ENCODE assay signal across 8 cellular contexts in the genomic region with DNA sequence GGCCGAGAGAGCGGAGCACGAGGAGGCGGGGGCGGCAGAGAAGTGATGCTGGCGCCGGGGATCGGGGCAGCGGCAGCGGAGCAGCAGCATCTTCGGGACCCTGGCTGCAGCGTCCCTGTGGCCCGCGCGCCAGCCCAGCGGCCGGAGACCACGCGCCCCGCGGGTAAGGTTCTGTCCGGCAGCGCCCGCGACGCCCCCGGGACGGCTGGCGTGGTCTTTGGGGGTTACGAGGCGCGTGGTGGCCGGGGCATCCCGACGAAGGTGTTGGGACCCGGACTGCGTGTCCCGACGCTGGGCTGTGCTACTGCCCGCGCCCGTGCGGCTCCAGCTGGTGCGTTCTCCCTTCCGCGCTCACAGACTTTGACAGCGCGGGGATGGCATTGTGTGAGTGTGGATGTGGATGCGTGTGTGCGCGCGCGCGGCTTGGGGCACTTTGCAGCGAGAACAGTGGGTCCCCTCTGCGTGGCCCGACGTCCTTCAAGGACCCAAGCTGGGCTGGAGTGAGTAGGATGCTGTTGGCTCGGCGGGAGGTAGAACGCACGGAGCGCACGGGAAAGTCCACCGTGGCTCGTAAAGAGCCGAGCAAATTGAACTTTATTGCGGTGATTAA. TPM values are rescaled to one million over a fixed set of nuclear protein-coding genes. Genes with fewer than 3 reads are reported as not detected.
DNase-seq lines count a peak whose midpoint lies in the region; ATAC-seq and TF ChIP-seq lines count a peak whose summit lies in the region.

No MANE protein-coding gene starts in this region.

- peaks cover 42% of the 10 kb centered on the region for H3K27me3 Mint-ChIP-seq in activated naive CD8-positive, alpha-beta T cell treated with anti-CD3 and anti-CD28 coated beads, Interleukin-2, amount 10 ng/mL, durations not matched to agents 7 days and 5 days

- intact Hi-C loops in prostate gland (cut with DNase I) (loop anchor here (5.0 kb wide), 1 partner anchor 824 kb away; no protein-coding TSS in a partner anchor), OCI-LY7 (cut with micrococcal nuclease; ENCODE audit: unreplicated experiment) (no loop called here)

- H3K4me1 Mint-ChIP-seq in activated naive CD8-positive, alpha-beta T cell treated with anti-CD3 and anti-CD28 coated beads, Interleukin-2, amount 10 ng/mL, durations not matched to agents 7 days and 5 days, result peaks cover 11% of the 10 kb centered on the region

- H3K9me2 ChIP-seq in OCI-LY7 (ENCODE audit: insufficient read depth, low read length), result no peaks in the 10 kb centered on the region

- no TSS peak for BruUV-seq in OCI-LY7 (replicated peaks; lab: Mats Ljungman, UMichigan)

- peak; percentile 69 for DNase-seq in D341Med (ENCODE audit: low spot score)
- peak; percentile 20 for DNase-seq in GM20000 (ENCODE audit: low spot score)
- peak; percentile 48 for DNase-seq in HuH-7 (ENCODE audit: low spot score)
- no peak for DNase-seq in activated naive CD8-positive, alpha-beta T cell treated with anti-CD3 and anti-CD28 coated beads, Interleukin-2, amount 10 ng/mL, durations not matched to agents 7 days and 5 days
- DNase-seq in right atrium auricular region (ENCODE audit: low spot score), result no peak
- peak; percentile 5 for DNase-seq in prostate gland (ENCODE audit: low spot score)
- DNase-seq in OCI-LY7 (ENCODE audit: low spot score), result no peak

- TF ChIP-seq POLR2A in prostate gland (IDR thresholded peaks at IDR 0.05), result no peak

- under 1% methylated on average over 32 of the region's 68 CpGs for WGBS in prostate gland

- H3K9me3 Mint-ChIP-seq in activated naive CD8-positive, alpha-beta T cell treated with anti-CD3 and anti-CD28 coated beads, Interleukin-2, amount 10 ng/mL, durations not matched to agents 7 days and 5 days, result no peaks in the 10 kb centered on the region

- no peaks in the 10 kb centered on the region for H3K79me2 ChIP-seq in OCI-LY7 (ENCODE audit: insufficient read depth, low read depth, low read length)

- no peak overlapping the region for H3K4me2 ChIP-seq in OCI-LY7 (ENCODE audit: low read length)

- no peaks in the 10 kb centered on the region for H3K9me3 ChIP-seq in right atrium auricular region
- H3K9me3 ChIP-seq in prostate gland, result no peaks in the 10 kb centered on the region
- no peaks in the 10 kb centered on the region for H3K9me3 ChIP-seq in OCI-LY7 (ENCODE audit: low read length)

- H3K27me3 ChIP-seq in right atrium auricular region (peaks cover 4 to 5% of the 10 kb centered on the region in 2 donors), prostate gland (replicated peaks; ENCODE audit: insufficient read depth) (peaks cover 5% of the 10 kb centered on the region)

- CTCF ChIA-PET in OCI-LY7 (lab: Charles Lee; ENCODE audit: unreplicated experiment), result no interaction called here

- peak overlapping the region; percentile 78 for H3K4me3 Mint-ChIP-seq in activated naive CD8-positive, alpha-beta T cell treated with anti-CD3 and anti-CD28 coated beads, Interleukin-2, amount 10 ng/mL, durations not matched to agents 7 days and 5 days

- H3K4me1 ChIP-seq in right atrium auricular region (peaks cover 0 to 22% of the 10 kb centered on the region in 2 donors), prostate gland (replicated peaks) (no peaks in the 10 kb centered on the region), OCI-LY7 (ENCODE audit: insufficient read depth, low read length, poor library complexity, severe bottlenecking) (no peaks in the 10 kb centered on the region)

- H3K27ac Mint-ChIP-seq in activated naive CD8-positive, alpha-beta T cell treated with anti-CD3 and anti-CD28 coated beads, Interleukin-2, amount 10 ng/mL, durations not matched to agents 7 days and 5 days, result no peak overlapping the region

- POLR2A ChIA-PET in activated naive CD8-positive, alpha-beta T cell treated with anti-CD3 and anti-CD28 coated beads, Interleukin-2, amount 10 ng/mL, durations not matched to agents 7 days and 5 days (lab: Charles Lee), result no interaction called here
- POLR2A ChIA-PET in OCI-LY7 (lab: Charles Lee), result no interaction called here

- H3K36me3 Mint-ChIP-seq in activated naive CD8-positive, alpha-beta T cell treated with anti-CD3 and anti-CD28 coated beads, Interleukin-2, amount 10 ng/mL, durations not matched to agents 7 days and 5 days, result no peaks in the 10 kb centered on the region

- no peaks in the 10 kb centered on the region for H3K36me3 ChIP-seq in right atrium auricular region
- no peaks in the 10 kb centered on the region for H3K36me3 ChIP-seq in prostate gland
- no peaks in the 10 kb centered on the region for H3K36me3 ChIP-seq in OCI-LY7 (ENCODE audit: insufficient read depth, low read length)

- H3K27ac ChIP-seq in right atrium auricular region (no peak overlapping the region), prostate gland (peak overlapping the region in 1 of 2 donors; percentile 76), OCI-LY7 (ENCODE audit: low read depth, low read length, poor library complexity, severe bottlenecking) (no peak overlapping the region)

- peak; percentile 20 for ATAC-seq in activated naive CD8-positive, alpha-beta T cell treated with anti-CD3 and anti-CD28 coated beads, Interleukin-2, amount 10 ng/mL, durations not matched to agents 7 days and 5 days (ENCODE audit: low read depth)
- ATAC-seq in GM19467 (IDR thresholded peaks at IDR 0.05; ENCODE audit: unreplicated experiment), result no peak

- TF ChIP-seq CTCF in GM20000 (IDR thresholded peaks at IDR 0.05; ENCODE audit: extremely low read depth, missing control alignments), result no peak
- no peak for TF ChIP-seq CTCF in right atrium auricular region (IDR thresholded peaks at IDR 0.05)
- no peak for TF ChIP-seq CTCF in prostate gland (IDR thresholded peaks at IDR 0.05)
- no peak for TF ChIP-seq CTCF in OCI-LY7 (conservative IDR thresholded peaks at IDR 0.05; ENCODE audit: low read length)

- H4K20me1 ChIP-seq in OCI-LY7 (ENCODE audit: insufficient read depth, low read length), result no peaks in the 10 kb centered on the region

- H2AFZ ChIP-seq in OCI-LY7 (ENCODE audit: low read length), result no peak overlapping the region

- H3K4me3 ChIP-seq in right atrium auricular region (peak overlapping the region; percentile 66 to 72), prostate gland (peak overlapping the region; percentile 50 to 51), OCI-LY7 (ENCODE audit: low read depth, low read length, poor library complexity, severe bottlenecking) (no peak overlapping the region)

RNA-seq across cellular contexts. Expression of a gene that starts 0.5 kb away (rescaled TPM):
- total RNA-seq in activated naive CD8-positive, alpha-beta T cell treated with anti-CD3 and anti-CD28 coated beads, Interleukin-2, amount 10 ng/mL, durations not matched to agents 7 days and 5 days, result not detected
- under 1 TPM; 0.11 to 0.16 TPM for total RNA-seq in right atrium auricular region
- total RNA-seq in prostate gland, result 1 to 10 TPM in 1 of 2 donors, not detected in 1; 1.4 TPM
- total RNA-seq in OCI-LY7 (2014; rRNA removed; shearing (Covaris generic)), result not detected in 2 replicates
- not detected in 2 replicates for total RNA-seq in OCI-LY7 (2022)

Comparison
In these comparisons a context has a peak if more than half of its experiments do, and no peak if none do; other contexts are left out.
1. DNase-seq: peak in D341Med (single experiment), GM20000 (single experiment), HuH-7 (single experiment) and prostate gland (single experiment); none in activated naive CD8-positive, alpha-beta T cell treated with anti-CD3 and anti-CD28 coated beads, Interleukin-2, amount 10 ng/mL, durations not matched to agents 7 days and 5 days (single experiment), right atrium auricular region (single experiment) and OCI-LY7 (single experiment).